20 cellular contexts compared by ENCODE assay signal in genomic region chr12:65015850-65016249, GRCh38.
"Had no signal": no experiment of that assay in that cellular context is flagged by ENCODE, and none has a peak within 500 bp of the region (broad histone marks: within the 10 kb centered on the region; RNA-seq: fewer than 3 reads in every experiment).

No MANE protein-coding gene starts in this region.

- H3K4me3 ChIP-seq: left ventricle myocardium inferior, lower lobe of right lung, right atrium auricular region, smooth muscle cell, suprapubic skin, thyroid gland, upper lobe of left lung, uterus had no signal

- H3K36me3 ChIP-seq: left ventricle myocardium inferior, lower lobe of right lung, right atrium auricular region, suprapubic skin, thyroid gland, upper lobe of left lung, uterus had no signal

- FAIRE-seq: colon, endothelial cell of umbilical vein had no signal

- H3K27me3 ChIP-seq: foreskin keratinocyte, right atrium auricular region, suprapubic skin, thyroid gland, upper lobe of left lung, uterus had no signal

- H3K9me3 ChIP-seq: left ventricle myocardium inferior, lower lobe of right lung, right atrium auricular region, suprapubic skin, thyroid gland, upper lobe of left lung, uterus had no signal

- H3K4me1 ChIP-seq: left ventricle myocardium inferior, lower lobe of right lung, right atrium auricular region, suprapubic skin, thyroid gland, upper lobe of left lung, uterus had no signal

- DNase-seq: cerebellar nuclear complex; endodermal cell; erythroblast; foreskin keratinocyte; left ventricle myocardium inferior; lower lobe of right lung; mesendoderm; naive thymus-derived CD8-positive, alpha-beta T cell; posterior cingulate gyrus; stimulated activated CD4-positive, alpha-beta T cell treated with anti-CD3 and anti-CD28 coated beads, Interleukin-2, amount 100 ng/mL, for 48 hours; stimulated activated CD8-positive, alpha-beta memory T cell treated with anti-CD3 and anti-CD28 coated beads, Interleukin-4, amount 100 ng/mL, for 48 hours; stimulated activated naive CD8-positive, alpha-beta T cell treated with anti-CD3 and anti-CD28 coated beads, Interleukin-15, Interleukin-2, amounts not matched to agents 100 U/mL and 50 U/mL, for 24 hours; thyroid gland; upper lobe of left lung; uterus had no signal

- H3K4me2 ChIP-seq: smooth muscle cell had no signal

- H3K27ac ChIP-seq: foreskin keratinocyte, left ventricle myocardium inferior, lower lobe of right lung, right atrium auricular region, suprapubic skin, thyroid gland, upper lobe of left lung, uterus had no signal
